In the genomic region with DNA sequence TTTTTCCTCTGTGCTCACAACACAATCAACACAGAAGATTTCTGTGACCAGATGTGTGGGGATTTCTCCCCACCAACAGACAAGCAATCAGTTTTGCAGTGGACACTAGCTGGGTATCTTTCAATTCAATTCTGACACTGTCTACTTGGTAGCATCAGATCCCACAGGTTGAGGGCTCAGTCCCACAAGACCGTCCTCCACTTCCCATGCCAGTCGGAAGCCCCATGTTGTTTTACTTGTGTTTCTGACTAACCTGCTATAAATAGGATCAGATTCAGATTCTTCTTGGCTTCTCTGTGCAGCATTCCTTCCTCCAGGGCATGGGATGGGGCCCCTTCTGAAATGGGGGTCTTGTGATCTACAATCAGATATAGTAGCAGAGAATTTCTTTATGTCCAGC, we compare ENCODE assay signal across 1 cellular context.
TF ChIP-seq lines count a peak whose summit lies in the region.

No MANE protein-coding gene starts in this region.

TF ChIP-seq in GM23338, 12 proteins besides CTCF, POLR2A, EP300 and RAD21:
- TF ChIP-seq, protein P1, sequence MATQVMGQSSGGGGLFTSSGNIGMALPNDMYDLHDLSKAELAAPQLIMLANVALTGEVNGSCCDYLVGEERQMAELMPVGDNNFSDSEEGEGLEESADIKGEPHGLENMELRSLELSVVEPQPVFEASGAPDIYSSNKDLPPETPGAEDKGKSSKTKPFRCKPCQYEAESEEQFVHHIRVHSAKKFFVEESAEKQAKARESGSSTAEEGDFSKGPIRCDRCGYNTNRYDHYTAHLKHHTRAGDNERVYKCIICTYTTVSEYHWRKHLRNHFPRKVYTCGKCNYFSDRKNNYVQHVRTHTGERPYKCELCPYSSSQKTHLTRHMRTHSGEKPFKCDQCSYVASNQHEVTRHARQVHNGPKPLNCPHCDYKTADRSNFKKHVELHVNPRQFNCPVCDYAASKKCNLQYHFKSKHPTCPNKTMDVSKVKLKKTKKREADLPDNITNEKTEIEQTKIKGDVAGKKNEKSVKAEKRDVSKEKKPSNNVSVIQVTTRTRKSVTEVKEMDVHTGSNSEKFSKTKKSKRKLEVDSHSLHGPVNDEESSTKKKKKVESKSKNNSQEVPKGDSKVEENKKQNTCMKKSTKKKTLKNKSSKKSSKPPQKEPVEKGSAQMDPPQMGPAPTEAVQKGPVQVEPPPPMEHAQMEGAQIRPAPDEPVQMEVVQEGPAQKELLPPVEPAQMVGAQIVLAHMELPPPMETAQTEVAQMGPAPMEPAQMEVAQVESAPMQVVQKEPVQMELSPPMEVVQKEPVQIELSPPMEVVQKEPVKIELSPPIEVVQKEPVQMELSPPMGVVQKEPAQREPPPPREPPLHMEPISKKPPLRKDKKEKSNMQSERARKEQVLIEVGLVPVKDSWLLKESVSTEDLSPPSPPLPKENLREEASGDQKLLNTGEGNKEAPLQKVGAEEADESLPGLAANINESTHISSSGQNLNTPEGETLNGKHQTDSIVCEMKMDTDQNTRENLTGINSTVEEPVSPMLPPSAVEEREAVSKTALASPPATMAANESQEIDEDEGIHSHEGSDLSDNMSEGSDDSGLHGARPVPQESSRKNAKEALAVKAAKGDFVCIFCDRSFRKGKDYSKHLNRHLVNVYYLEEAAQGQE (IDR thresholded peaks at IDR 0.05; ENCODE audit: unreplicated experiment): no peak
- TF ChIP-seq, protein P2, sequence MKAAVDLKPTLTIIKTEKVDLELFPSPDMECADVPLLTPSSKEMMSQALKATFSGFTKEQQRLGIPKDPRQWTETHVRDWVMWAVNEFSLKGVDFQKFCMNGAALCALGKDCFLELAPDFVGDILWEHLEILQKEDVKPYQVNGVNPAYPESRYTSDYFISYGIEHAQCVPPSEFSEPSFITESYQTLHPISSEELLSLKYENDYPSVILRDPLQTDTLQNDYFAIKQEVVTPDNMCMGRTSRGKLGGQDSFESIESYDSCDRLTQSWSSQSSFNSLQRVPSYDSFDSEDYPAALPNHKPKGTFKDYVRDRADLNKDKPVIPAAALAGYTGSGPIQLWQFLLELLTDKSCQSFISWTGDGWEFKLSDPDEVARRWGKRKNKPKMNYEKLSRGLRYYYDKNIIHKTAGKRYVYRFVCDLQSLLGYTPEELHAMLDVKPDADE (IDR thresholded peaks at IDR 0.05): no peak
- TF ChIP-seq ZNF114 (CRISPR knock-in tag; IDR thresholded peaks at IDR 0.05) (no peak), POLR2AphosphoS5 (IDR thresholded peaks at IDR 0.05; ENCODE audit: low read depth) (no peak), STAT1 (IDR thresholded peaks at IDR 0.05; ENCODE audit: unreplicated experiment) (no peak), EZH2 (IDR thresholded peaks at IDR 0.05; ENCODE audit: low read depth, unreplicated experiment) (no peak), ZNF331 (CRISPR knock-in tag; IDR thresholded peaks at IDR 0.05; ENCODE audit: low read depth) (no peak), CREB1 (CRISPR knock-in tag; IDR thresholded peaks at IDR 0.05; ENCODE audit: low read depth) (no peak), NANOG (IDR thresholded peaks at IDR 0.05; ENCODE audit: borderline replicate concordance) (no peak), JUNB (IDR thresholded peaks at IDR 0.05; ENCODE audit: unreplicated experiment) (no peak), EZH2phosphoT487 (IDR thresholded peaks at IDR 0.05; ENCODE audit: unreplicated experiment) (no peak)
- TF ChIP-seq, protein P3, sequence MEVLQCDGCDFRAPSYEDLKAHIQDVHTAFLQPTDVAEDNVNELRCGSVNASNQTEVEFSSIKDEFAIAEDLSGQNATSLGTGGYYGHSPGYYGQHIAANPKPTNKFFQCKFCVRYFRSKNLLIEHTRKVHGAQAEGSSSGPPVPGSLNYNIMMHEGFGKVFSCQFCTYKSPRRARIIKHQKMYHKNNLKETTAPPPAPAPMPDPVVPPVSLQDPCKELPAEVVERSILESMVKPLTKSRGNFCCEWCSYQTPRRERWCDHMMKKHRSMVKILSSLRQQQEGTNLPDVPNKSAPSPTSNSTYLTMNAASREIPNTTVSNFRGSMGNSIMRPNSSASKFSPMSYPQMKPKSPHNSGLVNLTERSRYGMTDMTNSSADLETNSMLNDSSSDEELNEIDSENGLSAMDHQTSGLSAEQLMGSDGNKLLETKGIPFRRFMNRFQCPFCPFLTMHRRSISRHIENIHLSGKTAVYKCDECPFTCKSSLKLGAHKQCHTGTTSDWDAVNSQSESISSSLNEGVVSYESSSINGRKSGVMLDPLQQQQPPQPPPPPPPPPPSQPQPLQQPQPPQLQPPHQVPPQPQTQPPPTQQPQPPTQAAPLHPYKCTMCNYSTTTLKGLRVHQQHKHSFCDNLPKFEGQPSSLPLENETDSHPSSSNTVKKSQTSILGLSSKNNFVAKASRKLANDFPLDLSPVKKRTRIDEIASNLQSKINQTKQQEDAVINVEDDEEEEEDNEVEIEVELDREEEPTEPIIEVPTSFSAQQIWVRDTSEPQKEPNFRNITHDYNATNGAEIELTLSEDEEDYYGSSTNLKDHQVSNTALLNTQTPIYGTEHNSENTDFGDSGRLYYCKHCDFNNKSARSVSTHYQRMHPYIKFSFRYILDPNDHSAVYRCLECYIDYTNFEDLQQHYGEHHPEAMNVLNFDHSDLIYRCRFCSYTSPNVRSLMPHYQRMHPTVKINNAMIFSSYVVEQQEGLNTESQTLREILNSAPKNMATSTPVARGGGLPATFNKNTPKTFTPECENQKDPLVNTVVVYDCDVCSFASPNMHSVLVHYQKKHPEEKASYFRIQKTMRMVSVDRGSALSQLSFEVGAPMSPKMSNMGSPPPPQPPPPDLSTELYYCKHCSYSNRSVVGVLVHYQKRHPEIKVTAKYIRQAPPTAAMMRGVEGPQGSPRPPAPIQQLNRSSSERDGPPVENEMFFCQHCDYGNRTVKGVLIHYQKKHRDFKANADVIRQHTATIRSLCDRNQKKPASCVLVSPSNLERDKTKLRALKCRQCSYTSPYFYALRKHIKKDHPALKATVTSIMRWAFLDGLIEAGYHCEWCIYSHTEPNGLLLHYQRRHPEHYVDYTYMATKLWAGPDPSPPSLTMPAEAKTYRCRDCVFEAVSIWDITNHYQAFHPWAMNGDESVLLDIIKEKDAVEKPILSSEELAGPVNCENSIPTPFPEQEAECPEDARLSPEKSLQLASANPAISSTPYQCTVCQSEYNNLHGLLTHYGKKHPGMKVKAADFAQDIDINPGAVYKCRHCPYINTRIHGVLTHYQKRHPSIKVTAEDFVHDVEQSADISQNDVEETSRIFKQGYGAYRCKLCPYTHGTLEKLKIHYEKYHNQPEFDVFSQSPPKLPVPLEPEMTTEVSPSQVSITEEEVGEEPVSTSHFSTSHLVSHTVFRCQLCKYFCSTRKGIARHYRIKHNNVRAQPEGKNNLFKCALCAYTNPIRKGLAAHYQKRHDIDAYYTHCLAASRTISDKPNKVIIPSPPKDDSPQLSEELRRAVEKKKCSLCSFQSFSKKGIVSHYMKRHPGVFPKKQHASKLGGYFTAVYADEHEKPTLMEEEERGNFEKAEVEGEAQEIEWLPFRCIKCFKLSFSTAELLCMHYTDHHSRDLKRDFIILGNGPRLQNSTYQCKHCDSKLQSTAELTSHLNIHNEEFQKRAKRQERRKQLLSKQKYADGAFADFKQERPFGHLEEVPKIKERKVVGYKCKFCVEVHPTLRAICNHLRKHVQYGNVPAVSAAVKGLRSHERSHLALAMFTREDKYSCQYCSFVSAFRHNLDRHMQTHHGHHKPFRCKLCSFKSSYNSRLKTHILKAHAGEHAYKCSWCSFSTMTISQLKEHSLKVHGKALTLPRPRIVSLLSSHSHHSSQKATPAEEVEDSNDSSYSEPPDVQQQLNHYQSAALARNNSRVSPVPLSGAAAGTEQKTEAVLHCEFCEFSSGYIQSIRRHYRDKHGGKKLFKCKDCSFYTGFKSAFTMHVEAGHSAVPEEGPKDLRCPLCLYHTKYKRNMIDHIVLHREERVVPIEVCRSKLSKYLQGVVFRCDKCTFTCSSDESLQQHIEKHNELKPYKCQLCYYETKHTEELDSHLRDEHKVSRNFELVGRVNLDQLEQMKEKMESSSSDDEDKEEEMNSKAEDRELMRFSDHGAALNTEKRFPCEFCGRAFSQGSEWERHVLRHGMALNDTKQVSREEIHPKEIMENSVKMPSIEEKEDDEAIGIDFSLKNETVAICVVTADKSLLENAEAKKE (CRISPR knock-in tag; IDR thresholded peaks at IDR 0.05): no peak
TF ChIP-seq in GM23338: peak in this region for 0.
